Comparison of ENCODE assay signal across 27 cellular contexts in genomic region chr21:45303751-45304150, GRCh38. TPM values are rescaled to one million over a fixed set of nuclear protein-coding genes. Genes with fewer than 3 reads are reported as not detected.
DNase-seq lines count a peak whose midpoint lies in the region; ATAC-seq, FAIRE-seq and TF ChIP-seq lines count a peak whose summit lies in the region.
"Had no signal": no experiment of that assay in that cellular context is flagged by ENCODE, and none has a peak within 500 bp of the region (broad histone marks: within the 10 kb centered on the region; RNA-seq: fewer than 3 reads in every experiment).

No MANE protein-coding gene starts in this region.

- CTCF ChIA-PET in activated naive CD4-positive, alpha-beta T cell treated with anti-CD3 and anti-CD28 coated beads, Interleukin-2, amount 10 ng/mL, durations not matched to agents 7 days and 5 days (lab: Charles Lee): no interaction called here
- CTCF ChIA-PET in activated naive CD4-positive, alpha-beta T cell treated with anti-CD3 and anti-CD28 coated beads for 36 hours (lab: Charles Lee): no interaction called here
- CTCF ChIA-PET in Panc1 (lab: Charles Lee): no interaction called here

- BruUV-seq in Panc1 (replicated peaks; lab: Mats Ljungman, UMichigan): no TSS peak

- H3K4me2 ChIP-seq in mesendoderm (ENCODE audit: low read length): no peak overlapping the region

- H3K27ac ChIP-seq in Panc1 (ENCODE audit: low read length) (peak overlapping the region; percentile 29; the same call in 1 of the 2 replicates), kidney (ENCODE audit: low read depth in 2 of 2, low read length in 2 of 2) (no peak overlapping the region), mesendoderm (ENCODE audit: low read depth, low read length) (no peak overlapping the region)
- H3K27ac ChIP-seq: prostate gland, WERI-Rb-1 had no signal

- H3K27me3 ChIP-seq in Panc1 (ENCODE audit: control insufficient read depth, insufficient read depth, low read length) (no peaks in the 10 kb centered on the region), mesendoderm (ENCODE audit: insufficient read depth, low read length, poor library complexity) (no peaks in the 10 kb centered on the region)
- H3K27me3 ChIP-seq: body of pancreas, heart left ventricle had no signal

- H3K36me3 ChIP-seq in Panc1 (ENCODE audit: control insufficient read depth, insufficient read depth, low read length) (no peaks in the 10 kb centered on the region), kidney (ENCODE audit: control insufficient read depth in 1 of 2, insufficient read depth in 2 of 2, low read length in 2 of 2) (no peaks in the 10 kb centered on the region), mesendoderm (ENCODE audit: control insufficient read depth, insufficient read depth, low read length) (no peaks in the 10 kb centered on the region)
- H3K36me3 ChIP-seq: heart left ventricle, prostate gland, WERI-Rb-1 had no signal

- H3K9me3 Mint-ChIP-seq in activated naive CD4-positive, alpha-beta T cell treated with anti-CD3 and anti-CD28 coated beads, Interleukin-2, amount 10 ng/mL, durations not matched to agents 7 days and 5 days: no peaks in the 10 kb centered on the region
- no peaks in the 10 kb centered on the region for H3K9me3 Mint-ChIP-seq in activated naive CD4-positive, alpha-beta T cell treated with anti-CD3 and anti-CD28 coated beads for 36 hours

- H3K9me3 ChIP-seq in Panc1 (ENCODE audit: control insufficient read depth, insufficient read depth, low read depth, low read length) (no peaks in the 10 kb centered on the region), kidney (ENCODE audit: control insufficient read depth in 1 of 2, low read length in 2 of 2) (no peaks in the 10 kb centered on the region)
- H3K9me3 ChIP-seq: body of pancreas, Caco-2, heart left ventricle, prostate gland had no signal

- no peak overlapping the region for H2AK5ac ChIP-seq in mesendoderm (ENCODE audit: low read length)

- no peaks in the 10 kb centered on the region for H3K79me1 ChIP-seq in mesendoderm (ENCODE audit: low read length)

- H2BK5ac ChIP-seq in mesendoderm (ENCODE audit: low read length): no peak overlapping the region

- TF ChIP-seq CTCF in Panc1 (IDR thresholded peaks at IDR 0.05): no peak
- TF ChIP-seq CTCF in kidney (IDR thresholded peaks at IDR 0.05; ENCODE audit: borderline replicate concordance, extremely low read depth, insufficient read depth): no peak

- no peaks in the 10 kb centered on the region for H3K79me2 ChIP-seq in mesendoderm (ENCODE audit: control insufficient read depth, insufficient read depth, low read length)

- H4K5ac ChIP-seq in mesendoderm (ENCODE audit: low read length): no peak overlapping the region

- no peak overlapping the region for H2BK15ac ChIP-seq in mesendoderm (replicated peaks; ENCODE audit: low read depth)

- H3K36me3 Mint-ChIP-seq in activated naive CD4-positive, alpha-beta T cell treated with anti-CD3 and anti-CD28 coated beads, Interleukin-2, amount 10 ng/mL, durations not matched to agents 7 days and 5 days: no peaks in the 10 kb centered on the region
- H3K36me3 Mint-ChIP-seq in activated naive CD4-positive, alpha-beta T cell treated with anti-CD3 and anti-CD28 coated beads for 36 hours (ENCODE audit: low read depth): no peaks in the 10 kb centered on the region

- no peak overlapping the region for H3K27ac Mint-ChIP-seq in activated naive CD4-positive, alpha-beta T cell treated with anti-CD3 and anti-CD28 coated beads, Interleukin-2, amount 10 ng/mL, durations not matched to agents 7 days and 5 days
- no peak overlapping the region for H3K27ac Mint-ChIP-seq in activated naive CD4-positive, alpha-beta T cell treated with anti-CD3 and anti-CD28 coated beads for 36 hours

- peaks cover 10% of the 10 kb centered on the region for H3K4me1 Mint-ChIP-seq in activated naive CD4-positive, alpha-beta T cell treated with anti-CD3 and anti-CD28 coated beads, Interleukin-2, amount 10 ng/mL, durations not matched to agents 7 days and 5 days
- peaks cover 4% of the 10 kb centered on the region for H3K4me1 Mint-ChIP-seq in activated naive CD4-positive, alpha-beta T cell treated with anti-CD3 and anti-CD28 coated beads for 36 hours (ENCODE audit: low read depth)

- peak; percentile 16 for DNase-seq in activated naive CD4-positive, alpha-beta T cell treated with anti-CD3 and anti-CD28 coated beads, Interleukin-2, amount 10 ng/mL, durations not matched to agents 7 days and 5 days
- no peak for DNase-seq in activated naive CD4-positive, alpha-beta T cell treated with anti-CD3 and anti-CD28 coated beads for 36 hours
- DNase-seq in Panc1 (ENCODE audit: low read depth, low spot score): no peak
- peak; percentile 68 for DNase-seq in kidney
- peak; percentile 71 for DNase-seq in posterior vena cava (ENCODE audit: low spot score)
- no peak for DNase-seq in mesendoderm
- DNase-seq: 8988T; AML-193; DMS79 treated with DMSO at 0.1 percent for 48 hours; effector CD8-positive, alpha-beta T cell; erythroblast; foreskin fibroblast; NCI-H1105; NCI-H2029 treated with DMSO at 0.1 percent for 48 hours; NCI-H226; small intestine; stimulated activated CD4-positive, alpha-beta T cell treated with anti-CD3 and anti-CD28 coated beads, Interleukin-2, amount 100 ng/mL, for 24 hours; substantia nigra; T-helper 9 cell; WERI-Rb-1 had no signal

- H3K4me3 ChIP-seq in Panc1 (ENCODE audit: low read depth in 2 of 2, low read length in 2 of 2): no peak overlapping the region
- no peak overlapping the region for H3K4me3 ChIP-seq in kidney (ENCODE audit: low read length in 2 of 2)
- no peak overlapping the region for H3K4me3 ChIP-seq in mesendoderm (ENCODE audit: low read length)
- H3K4me3 ChIP-seq: body of pancreas, heart left ventricle, prostate gland had no signal

- H3K27me3 Mint-ChIP-seq in activated naive CD4-positive, alpha-beta T cell treated with anti-CD3 and anti-CD28 coated beads, Interleukin-2, amount 10 ng/mL, durations not matched to agents 7 days and 5 days: peaks cover 10% of the 10 kb centered on the region
- H3K27me3 Mint-ChIP-seq in activated naive CD4-positive, alpha-beta T cell treated with anti-CD3 and anti-CD28 coated beads for 36 hours (ENCODE audit: low read depth): no peaks in the 10 kb centered on the region

- ATAC-seq in Panc1 (no peak), HG03045 (IDR thresholded peaks at IDR 0.05; ENCODE audit: unreplicated experiment) (no peak), HG03108 (IDR thresholded peaks at IDR 0.05; ENCODE audit: unreplicated experiment) (no peak)
- ATAC-seq: body of pancreas, HCT116, heart left ventricle had no signal

- intact Hi-C loops in activated naive CD4-positive, alpha-beta T cell treated with anti-CD3 and anti-CD28 coated beads for 36 hours (cut with micrococcal nuclease): no loop called here
- intact Hi-C loops in Panc1 (cut with micrococcal nuclease; ENCODE audit: unreplicated experiment): no loop called here
- intact Hi-C loops in kidney (cut with DNase I): no loop called here
- intact Hi-C loops in posterior vena cava (cut with DNase I): no loop called here

- no peak overlapping the region for H3K56ac ChIP-seq in mesendoderm (ENCODE audit: low read length)

- FAIRE-seq in kidney (lab: Jason Lieb, UNC): no peak
- FAIRE-seq: small intestine had no signal

- H4K8ac ChIP-seq in mesendoderm (ENCODE audit: low read depth, low read length): no peak overlapping the region

- H3K23ac ChIP-seq in mesendoderm (ENCODE audit: low read length): no peak overlapping the region

- in situ Hi-C loops in Panc1 (cut with HindIII; ENCODE audit: low pct_unique_long_range_greater_than_20kb, low sequenced_read_pairs): no loop called here

- no CpG with 5 or more reads among the region's 13 CpGs for WGBS in mesendoderm (ENCODE audit: extremely low coverage, insufficient coverage, low lambda C conversion rate)

- H3K4me1 ChIP-seq in Panc1 (ENCODE audit: control insufficient read depth, insufficient read depth, low read length) (peaks cover 39% of the 10 kb centered on the region), kidney (ENCODE audit: control insufficient read depth in 1 of 2, insufficient read depth in 1 of 2, low read depth in 1 of 2, low read length in 2 of 2) (peaks cover 6 to 20% of the 10 kb centered on the region in 2 donors), mesendoderm (ENCODE audit: control insufficient read depth, low read depth, low read length) (no peaks in the 10 kb centered on the region)
- H3K4me1 ChIP-seq: prostate gland had no signal

- H3K4ac ChIP-seq in mesendoderm (ENCODE audit: low read depth, low read length): no peak overlapping the region

- POLR2A ChIA-PET in Panc1 (lab: Charles Lee): no interaction called here

- no peak overlapping the region for H3K9ac ChIP-seq in kidney (ENCODE audit: low read length in 2 of 2)
- no peak overlapping the region for H3K9ac ChIP-seq in mesendoderm (ENCODE audit: low read length)

- no peak overlapping the region for H3K4me3 Mint-ChIP-seq in activated naive CD4-positive, alpha-beta T cell treated with anti-CD3 and anti-CD28 coated beads, Interleukin-2, amount 10 ng/mL, durations not matched to agents 7 days and 5 days
- no peak overlapping the region for H3K4me3 Mint-ChIP-seq in activated naive CD4-positive, alpha-beta T cell treated with anti-CD3 and anti-CD28 coated beads for 36 hours

- H3K18ac ChIP-seq in mesendoderm (ENCODE audit: low read length): no peak overlapping the region

- no peak overlapping the region for H2BK120ac ChIP-seq in mesendoderm (ENCODE audit: low read depth, low read length)

RNA-seq across cellular contexts. Expression of gene POFUT2, which starts 16.1 kb away (rescaled TPM):
- 10 to 100 TPM; 14.4 to 15.9 TPM for total RNA-seq in activated naive CD4-positive, alpha-beta T cell treated with anti-CD3 and anti-CD28 coated beads for 36 hours
- total RNA-seq in Panc1 (2021; ENCODE audit: unreplicated experiment) (59.6 TPM), kidney (30.2 TPM), posterior vena cava (10 to 100 TPM; 27.1 to 27.4 TPM)
- polyA plus RNA-seq in Panc1 (2012; ENCODE audit: insufficient read length): 68.4 TPM
- 18.3 TPM for polyA plus RNA-seq in kidney (ENCODE audit: insufficient read depth, low read depth, low replicate concordance)
- 17.3 TPM for polyA plus RNA-seq in mesendoderm (2013, experiment 1 of 2)
- polyA plus RNA-seq in mesendoderm (2013, experiment 2 of 2): 17.4 TPM

Comparison
In these comparisons a context has a peak if more than half of its experiments do, and no peak if none do; other contexts are left out.
1. DNase-seq: peak in activated naive CD4-positive, alpha-beta T cell treated with anti-CD3 and anti-CD28 coated beads, Interleukin-2, amount 10 ng/mL, durations not matched to agents 7 days and 5 days (single experiment), kidney (single experiment) and posterior vena cava (single experiment); none in activated naive CD4-positive, alpha-beta T cell treated with anti-CD3 and anti-CD28 coated beads for 36 hours (single experiment), Panc1 (single experiment) and mesendoderm (single experiment).